Comparison of ENCODE assay signal across 8 cellular contexts in the genomic region with DNA sequence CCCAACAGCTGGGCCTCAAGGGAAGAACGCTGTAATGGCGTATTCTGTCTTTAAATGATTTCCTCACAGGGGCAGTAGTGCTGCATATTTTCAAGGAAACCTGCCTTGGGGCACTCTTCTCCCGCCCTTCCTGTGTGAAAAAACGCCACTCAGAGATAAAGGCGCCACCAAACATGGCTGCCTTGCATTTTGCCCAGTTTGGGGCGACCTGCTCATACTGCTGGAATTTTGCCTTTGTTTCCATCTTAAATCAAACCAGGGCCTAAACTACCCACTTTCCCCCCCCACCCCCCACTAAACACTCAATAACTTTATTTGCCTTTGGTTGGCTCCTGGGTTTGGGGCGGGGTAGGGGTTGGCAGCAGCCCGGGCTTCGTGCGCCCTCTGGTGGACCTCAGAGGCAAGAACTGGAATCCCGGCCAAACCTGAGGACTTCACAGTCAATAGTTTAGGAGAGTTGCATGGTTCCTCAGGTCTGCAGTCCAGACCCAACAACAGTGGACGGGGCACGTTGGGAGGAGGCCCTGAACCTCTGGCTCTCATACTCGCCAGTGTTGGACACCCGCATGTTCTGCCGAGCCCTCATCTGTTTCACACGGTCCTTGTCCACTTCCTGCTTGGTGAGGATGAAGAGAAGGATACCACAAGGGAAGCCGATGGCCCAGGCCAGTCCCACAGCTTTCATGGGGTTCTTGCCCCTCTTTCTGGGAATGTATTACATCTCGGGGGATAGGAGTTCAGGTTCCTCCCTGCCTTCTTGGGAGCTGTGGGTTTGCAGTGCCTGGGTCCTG.
A peak's percentile ranks its signal among the peaks of the same experiment; 100 is the strongest.
DNase-seq lines count a peak whose midpoint lies in the region; ATAC-seq and TF ChIP-seq lines count a peak whose summit lies in the region.

No MANE protein-coding gene starts in this region.

- H3K36me3 Mint-ChIP-seq in activated CD8-positive, alpha-beta T cell treated with anti-CD3 and anti-CD28 coated beads for 36 hours (ENCODE audit: low read depth): no peaks in the 10 kb centered on the region
- H3K36me3 Mint-ChIP-seq in activated CD8-positive, alpha-beta T cell treated with anti-CD3 and anti-CD28 coated beads, Interleukin-2, amount 10 ng/mL, durations not matched to agents 7 days and 5 days (ENCODE audit: low read depth): no peaks in the 10 kb centered on the region
- no peaks in the 10 kb centered on the region for H3K36me3 Mint-ChIP-seq in T-cell
- H3K36me3 Mint-ChIP-seq in endodermal cell (ENCODE audit: low read depth): peaks cover 72% of the 10 kb centered on the region
- no peaks in the 10 kb centered on the region for H3K36me3 Mint-ChIP-seq in glutamatergic neuron (ENCODE audit: unreplicated experiment)

- H3K27ac ChIP-seq in endodermal cell (ENCODE audit: low read depth, low read length): no peak overlapping the region
- no peak overlapping the region for H3K27ac ChIP-seq in rectal smooth muscle tissue (ENCODE audit: low read depth, low read length)

- H3K27ac Mint-ChIP-seq in activated CD8-positive, alpha-beta T cell treated with anti-CD3 and anti-CD28 coated beads for 36 hours: no peak overlapping the region
- H3K27ac Mint-ChIP-seq in activated CD8-positive, alpha-beta T cell treated with anti-CD3 and anti-CD28 coated beads, Interleukin-2, amount 10 ng/mL, durations not matched to agents 7 days and 5 days: no peak overlapping the region
- H3K27ac Mint-ChIP-seq in T-cell (peak overlapping the region in 1 of 2 donors; percentile 62), endodermal cell (no peak overlapping the region), glutamatergic neuron (ENCODE audit: unreplicated experiment) (no peak overlapping the region)

- H3K36me3 ChIP-seq in endodermal cell (ENCODE audit: control insufficient read depth, insufficient read depth, low read length): peaks cover 34% of the 10 kb centered on the region
- no peaks in the 10 kb centered on the region for H3K36me3 ChIP-seq in rectal smooth muscle tissue (ENCODE audit: control insufficient read depth, insufficient read depth, low read length)

- POLR2A ChIA-PET in activated CD8-positive, alpha-beta T cell treated with anti-CD3 and anti-CD28 coated beads for 36 hours (lab: Charles Lee): no interaction called here
- POLR2A ChIA-PET in activated CD8-positive, alpha-beta T cell treated with anti-CD3 and anti-CD28 coated beads, Interleukin-2, amount 10 ng/mL, durations not matched to agents 7 days and 5 days (lab: Charles Lee): no interaction called here
- POLR2A ChIA-PET in T-cell (lab: Charles Lee): no interaction called here

- DNase-seq in activated CD8-positive, alpha-beta T cell treated with anti-CD3 and anti-CD28 coated beads for 36 hours: peak; percentile 26
- DNase-seq in activated CD8-positive, alpha-beta T cell treated with anti-CD3 and anti-CD28 coated beads, Interleukin-2, amount 10 ng/mL, durations not matched to agents 7 days and 5 days: no peak
- DNase-seq in T-cell (peak in 16 of 34 experiments; percentile 6 to 84 (median 74)), endodermal cell (peak; percentile 74), glutamatergic neuron (no peak), NCI-H2107 (lab: John Stamatoyannopoulos, UW) (no peak)

- CTCF ChIA-PET in activated CD8-positive, alpha-beta T cell treated with anti-CD3 and anti-CD28 coated beads for 36 hours (lab: Charles Lee): interaction anchor here (0.9 kb wide), 1 partner anchor 9 kb away, joined by 3 read pairs; no protein-coding TSS in a partner anchor
- CTCF ChIA-PET in activated CD8-positive, alpha-beta T cell treated with anti-CD3 and anti-CD28 coated beads, Interleukin-2, amount 10 ng/mL, durations not matched to agents 7 days and 5 days (lab: Charles Lee): no interaction called here
- CTCF ChIA-PET in T-cell (lab: Charles Lee): interaction anchor here in 1 of 2 donors (0.5 to 1.6 kb wide), 3 partner anchors 10 to 52 kb away, joined by 3 to 5 read pairs (median 4); no protein-coding TSS in a partner anchor

- intact Hi-C loops in activated CD8-positive, alpha-beta T cell treated with anti-CD3 and anti-CD28 coated beads for 36 hours (cut with micrococcal nuclease): no loop called here

- peak; percentile 30 for ATAC-seq in activated CD8-positive, alpha-beta T cell treated with anti-CD3 and anti-CD28 coated beads for 36 hours
- no peak for ATAC-seq in activated CD8-positive, alpha-beta T cell treated with anti-CD3 and anti-CD28 coated beads, Interleukin-2, amount 10 ng/mL, durations not matched to agents 7 days and 5 days
- peak; percentile 66 for ATAC-seq in HG03097 (IDR thresholded peaks at IDR 0.05; ENCODE audit: low FRiP score, unreplicated experiment)
- ATAC-seq in T-cell (replicated peaks in 1 of 4): peak in 2 of 4 experiments; percentile 83 to 91

- no peaks in the 10 kb centered on the region for H3K4me1 ChIP-seq in endodermal cell (ENCODE audit: control insufficient read depth, insufficient read depth, low read length)
- no peaks in the 10 kb centered on the region for H3K4me1 ChIP-seq in rectal smooth muscle tissue (ENCODE audit: control insufficient read depth, insufficient read depth, low read length)

- no peak overlapping the region for H3K4me3 Mint-ChIP-seq in activated CD8-positive, alpha-beta T cell treated with anti-CD3 and anti-CD28 coated beads for 36 hours
- no peak overlapping the region for H3K4me3 Mint-ChIP-seq in activated CD8-positive, alpha-beta T cell treated with anti-CD3 and anti-CD28 coated beads, Interleukin-2, amount 10 ng/mL, durations not matched to agents 7 days and 5 days
- H3K4me3 Mint-ChIP-seq in T-cell (peak overlapping the region in 2 of 3 donors; percentile 71 to 77), endodermal cell (no peak overlapping the region), glutamatergic neuron (ENCODE audit: unreplicated experiment) (no peak overlapping the region)

- H3K4me3 ChIP-seq in endodermal cell (ENCODE audit: low read length) (no peak overlapping the region), rectal smooth muscle tissue (ENCODE audit: low read length) (peak overlapping the region; percentile 49)

- TF ChIP-seq CTCF in activated CD8-positive, alpha-beta T cell treated with anti-CD3 and anti-CD28 coated beads for 36 hours (IDR thresholded peaks at IDR 0.05): no peak
- TF ChIP-seq CTCF in endodermal cell (conservative IDR thresholded peaks at IDR 0.05) (peak; percentile 74), glutamatergic neuron (IDR thresholded peaks at IDR 0.05; ENCODE audit: partially characterized antibody, unreplicated experiment) (no peak)

- H3K4me1 Mint-ChIP-seq in activated CD8-positive, alpha-beta T cell treated with anti-CD3 and anti-CD28 coated beads for 36 hours (ENCODE audit: low read depth): no peaks in the 10 kb centered on the region
- H3K4me1 Mint-ChIP-seq in activated CD8-positive, alpha-beta T cell treated with anti-CD3 and anti-CD28 coated beads, Interleukin-2, amount 10 ng/mL, durations not matched to agents 7 days and 5 days (ENCODE audit: low read depth): no peaks in the 10 kb centered on the region
- H3K4me1 Mint-ChIP-seq in T-cell (peaks cover 0 to 8% (median 4%) of the 10 kb centered on the region in 3 donors), endodermal cell (no peaks in the 10 kb centered on the region), glutamatergic neuron (ENCODE audit: low read depth, unreplicated experiment) (no peaks in the 10 kb centered on the region)

- no peaks in the 10 kb centered on the region for H3K27me3 Mint-ChIP-seq in activated CD8-positive, alpha-beta T cell treated with anti-CD3 and anti-CD28 coated beads for 36 hours
- H3K27me3 Mint-ChIP-seq in activated CD8-positive, alpha-beta T cell treated with anti-CD3 and anti-CD28 coated beads, Interleukin-2, amount 10 ng/mL, durations not matched to agents 7 days and 5 days (ENCODE audit: low read depth): no peaks in the 10 kb centered on the region
- H3K27me3 Mint-ChIP-seq in T-cell (no peaks in the 10 kb centered on the region), endodermal cell (ENCODE audit: insufficient read depth) (no peaks in the 10 kb centered on the region), glutamatergic neuron (ENCODE audit: unreplicated experiment) (no peaks in the 10 kb centered on the region)

- no peaks in the 10 kb centered on the region for H3K9me3 Mint-ChIP-seq in activated CD8-positive, alpha-beta T cell treated with anti-CD3 and anti-CD28 coated beads for 36 hours
- no peaks in the 10 kb centered on the region for H3K9me3 Mint-ChIP-seq in activated CD8-positive, alpha-beta T cell treated with anti-CD3 and anti-CD28 coated beads, Interleukin-2, amount 10 ng/mL, durations not matched to agents 7 days and 5 days (ENCODE audit: insufficient read depth)
- H3K9me3 Mint-ChIP-seq in T-cell (no peaks in the 10 kb centered on the region), endodermal cell (no peaks in the 10 kb centered on the region), glutamatergic neuron (ENCODE audit: unreplicated experiment) (no peaks in the 10 kb centered on the region)

- H3K9ac ChIP-seq in endodermal cell (ENCODE audit: extremely low read depth, low read length, poor library complexity, severe bottlenecking) (no peak overlapping the region), rectal smooth muscle tissue (ENCODE audit: low read length) (no peak overlapping the region)

- peaks cover 9% of the 10 kb centered on the region for H3K9me3 ChIP-seq in endodermal cell (ENCODE audit: control insufficient read depth, low read length)

- WGBS in endodermal cell (ENCODE audit: insufficient coverage in 1 of 2, insufficient read length in 1 of 2), 2 experiments: 96% methylated on average over 19 of the region's 19 CpGs; no CpG with 5 or more reads in 1 of the 2 experiments

- H3K27me3 ChIP-seq in endodermal cell (ENCODE audit: control insufficient read depth, insufficient read depth, low read length, poor library complexity, severe bottlenecking): no peaks in the 10 kb centered on the region
- H3K27me3 ChIP-seq in rectal smooth muscle tissue (ENCODE audit: control insufficient read depth, insufficient read depth, low read length): no peaks in the 10 kb centered on the region

Comparison
In these comparisons a context has a peak if more than half of its experiments do, and no peak if none do; other contexts are left out.
1. DNase-seq: peak in activated CD8-positive, alpha-beta T cell treated with anti-CD3 and anti-CD28 coated beads for 36 hours (single experiment) and endodermal cell (single experiment); none in activated CD8-positive, alpha-beta T cell treated with anti-CD3 and anti-CD28 coated beads, Interleukin-2, amount 10 ng/mL, durations not matched to agents 7 days and 5 days (single experiment), glutamatergic neuron (single experiment) and NCI-H2107 (single experiment).
2. H3K4me3 Mint-ChIP-seq: peak in T-cell (2 of 3); none in activated CD8-positive, alpha-beta T cell treated with anti-CD3 and anti-CD28 coated beads for 36 hours (single experiment), activated CD8-positive, alpha-beta T cell treated with anti-CD3 and anti-CD28 coated beads, Interleukin-2, amount 10 ng/mL, durations not matched to agents 7 days and 5 days (single experiment), endodermal cell (single experiment) and glutamatergic neuron (single experiment).